Comparison of ENCODE assay signal across 9 cellular contexts in genomic region chr1:230179249-230179648, GRCh38.
"Had no signal": no experiment of that assay in that cellular context is flagged by ENCODE, and none has a peak within 500 bp of the region (broad histone marks: within the 10 kb centered on the region; RNA-seq: fewer than 3 reads in every experiment).

No MANE protein-coding gene starts in this region.

- H3K4me2 ChIP-seq: GM23338 had no signal

- H3K4me3 ChIP-seq: GM23338, HAP-1 had no signal

- H3K27me3 Mint-ChIP-seq: IgD-negative memory B cell had no signal

- H3K27ac Mint-ChIP-seq: GM23338, IgD-negative memory B cell had no signal

- FAIRE-seq: H1, HepG2 had no signal

- H3K9me3 ChIP-seq: HAP-1 had no signal

- ATAC-seq: GM23338, HCT116, HepG2 had no signal

- H3K27ac ChIP-seq: HL-60 had no signal

- H3K36me3 ChIP-seq: HAP-1 had no signal

- H3K9me3 Mint-ChIP-seq: GM23338 had no signal

- DNase-seq: H7, KG1 had no signal

- H3K4me3 Mint-ChIP-seq: GM23338, IgD-negative memory B cell had no signal
